21 cellular contexts compared by ENCODE assay signal in the genomic region with DNA sequence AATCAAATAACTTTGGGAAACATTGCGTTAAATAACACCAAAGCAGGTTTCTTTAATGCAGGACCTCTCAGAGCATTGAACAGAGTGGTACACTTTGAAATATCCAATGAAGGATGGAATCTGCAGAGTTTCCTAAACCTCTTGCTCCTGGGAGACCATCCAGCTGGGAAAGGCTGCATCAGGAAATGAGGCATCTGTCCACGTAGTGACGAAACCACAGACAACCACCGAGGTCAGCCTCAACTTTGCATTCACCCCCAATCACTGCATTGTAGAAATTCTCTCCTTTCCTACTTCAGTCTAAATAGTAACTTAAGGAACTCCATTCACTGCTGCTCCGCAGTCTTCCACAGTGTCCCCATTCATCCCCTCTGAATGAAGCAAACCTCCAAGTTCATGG. TPM values are rescaled to one million over a fixed set of nuclear protein-coding genes. Genes with fewer than 3 reads are reported as not detected.
DNase-seq lines count a peak whose midpoint lies in the region; ATAC-seq and TF ChIP-seq lines count a peak whose summit lies in the region.
"Had no signal": no experiment of that assay in that cellular context is flagged by ENCODE, and none has a peak within 500 bp of the region (broad histone marks: within the 10 kb centered on the region; RNA-seq: fewer than 3 reads in every experiment).

No MANE protein-coding gene starts in this region.

- no peaks in the 10 kb centered on the region for H3K36me3 ChIP-seq in Panc1 (ENCODE audit: control insufficient read depth, insufficient read depth, low read length)
- H3K36me3 ChIP-seq: neutrophil had no signal

- H3K9me3 ChIP-seq in Panc1 (ENCODE audit: control insufficient read depth, insufficient read depth, low read depth, low read length), result no peaks in the 10 kb centered on the region
- H3K9me3 ChIP-seq: neutrophil had no signal

- BruUV-seq in Panc1 (replicated peaks; lab: Mats Ljungman, UMichigan), result no TSS peak

- ATAC-seq in Panc1 (no peak), GM19397 (IDR thresholded peaks at IDR 0.05; ENCODE audit: unreplicated experiment) (no peak), HG02884 (IDR thresholded peaks at IDR 0.05; ENCODE audit: unreplicated experiment) (no peak), HG03097 (IDR thresholded peaks at IDR 0.05; ENCODE audit: low FRiP score, unreplicated experiment) (no peak)
- ATAC-seq: WTC11 had no signal

- in situ Hi-C loops in Panc1 (cut with HindIII; ENCODE audit: low pct_unique_long_range_greater_than_20kb, low sequenced_read_pairs), result no loop called here

- no peak overlapping the region for H3K4me3 ChIP-seq in Panc1 (ENCODE audit: low read depth in 2 of 2, low read length in 2 of 2)

- H3K27ac ChIP-seq in Panc1 (ENCODE audit: low read length), result peak overlapping the region; percentile 60; the same call in 1 of the 2 replicates
- H3K27ac ChIP-seq: neutrophil had no signal

- DNase-seq in EH (ENCODE audit: low read depth) (peak; percentile 89), Panc1 (ENCODE audit: low read depth, low spot score) (no peak), fibroblast of gingiva (ENCODE audit: low read depth) (peak; percentile 63), renal cortical epithelial cell (ENCODE audit: low read depth) (peak; percentile 22), superior temporal gyrus (ENCODE audit: extremely low spot score) (no peak)
- DNase-seq: amygdala; cortex of kidney; DMS79; hippocampal formation; Kasumi-1; mesendoderm; NCI-H146; NCI-H2227 treated with DMSO at 0.1 percent for 48 hours; NK-92 treated with Interleukin-12 subunit alpha and Interleukin-12 subunit beta, amount 100 ng/mL, for 24 hours; stimulated activated CD4-positive, alpha-beta T cell treated with anti-CD3 and anti-CD28 coated beads, Interleukin-2, amount 100 ng/mL, for 48 hours; T-helper 1 cell had no signal

- CTCF ChIA-PET in Panc1 (lab: Charles Lee), result no interaction called here

- POLR2A ChIA-PET in Panc1 (lab: Charles Lee), result no interaction called here

- H3K4me1 ChIP-seq in Panc1 (ENCODE audit: control insufficient read depth, insufficient read depth, low read length), result peaks cover 26% of the 10 kb centered on the region

- intact Hi-C loops in Panc1 (cut with micrococcal nuclease; ENCODE audit: unreplicated experiment), result no loop called here

- no peak for TF ChIP-seq CTCF in Panc1 (IDR thresholded peaks at IDR 0.05)

- no peaks in the 10 kb centered on the region for H3K27me3 ChIP-seq in Panc1 (ENCODE audit: control insufficient read depth, insufficient read depth, low read length)
- H3K27me3 ChIP-seq: neutrophil had no signal

RNA-seq across cellular contexts. Expression of gene CDV3, which starts 41.5 kb away (rescaled TPM):
- 506 TPM for total RNA-seq in Panc1 (2021; ENCODE audit: unreplicated experiment)
- 291 TPM for polyA plus RNA-seq in Panc1 (2012; ENCODE audit: insufficient read length)
- total RNA-seq in renal cortical epithelial cell, result 314 and 534 TPM in 2 replicates

Comparison
In these comparisons a context has a peak if more than half of its experiments do, and no peak if none do; other contexts are left out.
1. DNase-seq: peak in EH (single experiment), fibroblast of gingiva (single experiment) and renal cortical epithelial cell (single experiment); none in Panc1 (single experiment) and superior temporal gyrus (single experiment).